Comparison of ENCODE assay signal across 12 cellular contexts in genomic region chr16:72291531-72291981, GRCh38.
DNase-seq lines count a peak whose midpoint lies in the region; ATAC-seq and TF ChIP-seq lines count a peak whose summit lies in the region.
"Had no signal": no experiment of that assay in that cellular context is flagged by ENCODE, and none has a peak within 500 bp of the region (broad histone marks: within the 10 kb centered on the region; RNA-seq: fewer than 3 reads in every experiment).

No MANE protein-coding gene starts in this region.

- peak; percentile 17 for DNase-seq in MG63
- no peak for DNase-seq in colonic mucosa
- DNase-seq in activated gamma-delta T cell (lab: John Stamatoyannopoulos, UW) = no peak
- no peak for DNase-seq in NCI-H1105 (lab: John Stamatoyannopoulos, UW)
- no peak for DNase-seq in sciatic nerve (ENCODE audit: low spot score)
- DNase-seq: activated CD4-positive, alpha-beta memory T cell treated with anti-CD3 and anti-CD28 coated beads, Interleukin-2, amount 10 ng/mL, durations not matched to agents 7 days and 5 days; CD4-positive, CD25-positive, alpha-beta regulatory T cell; NCI-H446; stimulated activated naive B cell treated with anti-CD40 and anti-IgM and Interleukin-4, amounts not matched to agents 10 μg/mL and 1 μg/mL and 100 μg/mL, for 72 hours had no signal

- peak overlapping the region; percentile 42 for H2AFZ ChIP-seq in ACC112 (ENCODE audit: low read length, unreplicated experiment)

- H3K4me3 ChIP-seq in ACC112 (ENCODE audit: low read depth, low read length) = peak overlapping the region; percentile 52
- no peak overlapping the region for H3K4me3 ChIP-seq in MG63
- H3K4me3 ChIP-seq in colonic mucosa = no peak overlapping the region
- H3K4me3 ChIP-seq in mesodermal cell (ENCODE audit: extremely low read depth, insufficient read depth, low read length, poor library complexity, severe bottlenecking) = no peak overlapping the region

- TF ChIP-seq CTCF in colonic mucosa (IDR thresholded peaks at IDR 0.05) = no peak

- no peaks in the 10 kb centered on the region for H3K36me3 ChIP-seq in ACC112 (ENCODE audit: insufficient read depth, low read length)
- no peaks in the 10 kb centered on the region for H3K36me3 ChIP-seq in MG63
- H3K36me3 ChIP-seq in colonic mucosa = no peaks in the 10 kb centered on the region
- no peaks in the 10 kb centered on the region for H3K36me3 ChIP-seq in mesodermal cell (ENCODE audit: control insufficient read depth, insufficient read depth, low read length)

- no peaks in the 10 kb centered on the region for H3K79me2 ChIP-seq in ACC112 (ENCODE audit: control insufficient read depth, insufficient read depth, low read length, unreplicated experiment)

- intact Hi-C loops in colonic mucosa (cut with DNase I) = no loop called here
- intact Hi-C loops in sciatic nerve (cut with DNase I) = no loop called here

- no peaks in the 10 kb centered on the region for H3K9me3 ChIP-seq in MG63
- H3K9me3 ChIP-seq in colonic mucosa = no peaks in the 10 kb centered on the region
- no peaks in the 10 kb centered on the region for H3K9me3 ChIP-seq in mesodermal cell (ENCODE audit: control insufficient read depth, low read length)

- no peaks in the 10 kb centered on the region for H3K27me3 ChIP-seq in ACC112 (ENCODE audit: insufficient read depth, low read length)
- no peaks in the 10 kb centered on the region for H3K27me3 ChIP-seq in MG63
- no peaks in the 10 kb centered on the region for H3K27me3 ChIP-seq in colonic mucosa

- H3K4me1 ChIP-seq in ACC112 (ENCODE audit: control insufficient read depth, insufficient read depth, low read length, unreplicated experiment) (peaks cover 34% of the 10 kb centered on the region), colonic mucosa (no peaks in the 10 kb centered on the region), mesodermal cell (ENCODE audit: control insufficient read depth, insufficient read depth, low read length, poor library complexity, severe bottlenecking) (peaks cover 18% of the 10 kb centered on the region)

- no peak overlapping the region for H3K9ac ChIP-seq in colonic mucosa (ENCODE audit: low read depth in 2 of 2, low read length in 2 of 2)

- ATAC-seq in HG03571 (IDR thresholded peaks at IDR 0.05; ENCODE audit: unreplicated experiment) (no peak), sciatic nerve (no peak)
- ATAC-seq: stimulated activated naive B cell treated with anti-CD40 and anti-IgM and Interleukin-4, amounts not matched to agents 10 μg/mL and 1 μg/mL and 100 μg/mL, for 72 hours had no signal

- peak overlapping the region; percentile 99 for H3K27ac ChIP-seq in ACC112 (ENCODE audit: low read depth, low read length)
- peak overlapping the region; percentile 19 for H3K27ac ChIP-seq in colonic mucosa
- peak overlapping the region; percentile 82 for H3K27ac ChIP-seq in mesodermal cell (ENCODE audit: low read depth, low read length, severe bottlenecking)

Comparison
In these comparisons a context has a peak if more than half of its experiments do, and no peak if none do; other contexts are left out.
1. H3K27ac ChIP-seq: peak in every context shown above with its lines; median percentile 99 in ACC112; 82 in mesodermal cell; 19 in colonic mucosa.